ENCODE assay signal across 9 cellular contexts in genomic region chr14:64723691-64724577, GRCh38. TPM values are rescaled to one million over a fixed set of nuclear protein-coding genes. Genes with fewer than 3 reads are reported as not detected.
DNase-seq lines count a peak whose midpoint lies in the region; ATAC-seq and TF ChIP-seq lines count a peak whose summit lies in the region.
"Had no signal": no experiment of that assay in that cellular context is flagged by ENCODE, and none has a peak within 500 bp of the region (broad histone marks: within the 10 kb centered on the region; RNA-seq: fewer than 3 reads in every experiment).

No MANE protein-coding gene starts in this region.

- intact Hi-C loops in adrenal gland (cut with DNase I): no loop called here

- H3K36me3 Mint-ChIP-seq in activated naive CD8-positive, alpha-beta T cell treated with anti-CD3 and anti-CD28 coated beads, Interleukin-2, amount 10 ng/mL, durations not matched to agents 7 days and 5 days: no peaks in the 10 kb centered on the region

- no peak for TF ChIP-seq POLR2A in adrenal gland (IDR thresholded peaks at IDR 0.05)

- no peaks in the 10 kb centered on the region for H3K9me3 Mint-ChIP-seq in activated naive CD8-positive, alpha-beta T cell treated with anti-CD3 and anti-CD28 coated beads, Interleukin-2, amount 10 ng/mL, durations not matched to agents 7 days and 5 days

- H3K4me3 Mint-ChIP-seq in activated naive CD8-positive, alpha-beta T cell treated with anti-CD3 and anti-CD28 coated beads, Interleukin-2, amount 10 ng/mL, durations not matched to agents 7 days and 5 days: peak overlapping the region; percentile 12

- ATAC-seq in activated CD4-positive, CD25-positive, alpha-beta regulatory T cell treated with anti-CD3 and anti-CD28 coated beads, Interleukin-2, amount 50 U/mL, for 24 hours: peak; percentile 28 to 39
- ATAC-seq in activated naive CD8-positive, alpha-beta T cell treated with anti-CD3 and anti-CD28 coated beads, Interleukin-2, amount 10 ng/mL, durations not matched to agents 7 days and 5 days (ENCODE audit: low read depth): no peak
- no peak for ATAC-seq in HG03280 (IDR thresholded peaks at IDR 0.05; ENCODE audit: unreplicated experiment)
- ATAC-seq in GM19463 (IDR thresholded peaks at IDR 0.05; ENCODE audit: unreplicated experiment): no peak
- ATAC-seq: pancreas had no signal

- whole genome bisulfite sequencing in adrenal gland, 4 donors: 72 to 77% (median 75%) methylated on average over 12 to 15 of the region's 15 CpGs

- no peaks in the 10 kb centered on the region for H3K27me3 ChIP-seq in subcutaneous abdominal adipose tissue (ENCODE audit: control insufficient read depth in 5 of 5, insufficient read depth in 4 of 5, low read length in 5 of 5)
- H3K27me3 ChIP-seq in adrenal gland: no peaks in the 10 kb centered on the region
- H3K27me3 ChIP-seq: pancreas had no signal

- H3K4me3 ChIP-seq in subcutaneous abdominal adipose tissue (ENCODE audit: low read depth in 1 of 5, low read length in 5 of 5) (no peak overlapping the region), adrenal gland (no peak overlapping the region)
- H3K4me3 ChIP-seq: pancreas had no signal

- H3K36me3 ChIP-seq in subcutaneous abdominal adipose tissue (ENCODE audit: control insufficient read depth in 5 of 5, insufficient read depth in 5 of 5, low read length in 5 of 5) (peaks cover 0 to 15% (median 14%) of the 10 kb centered on the region in 5 donors), adrenal gland (replicated peaks in 1 of 2) (peaks cover 0 to 3% of the 10 kb centered on the region in 2 donors)

- H3K4me1 ChIP-seq in subcutaneous abdominal adipose tissue (ENCODE audit: control insufficient read depth in 5 of 5, insufficient read depth in 5 of 5, low read length in 5 of 5): peaks cover 6 to 92% (median 66%) of the 10 kb centered on the region in 5 donors
- no peaks in the 10 kb centered on the region for H3K4me1 ChIP-seq in adrenal gland (replicated peaks in 1 of 2)

- POLR2A ChIA-PET in activated naive CD8-positive, alpha-beta T cell treated with anti-CD3 and anti-CD28 coated beads, Interleukin-2, amount 10 ng/mL, durations not matched to agents 7 days and 5 days (lab: Charles Lee): no interaction called here

- no peaks in the 10 kb centered on the region for H3K9me3 ChIP-seq in subcutaneous abdominal adipose tissue (ENCODE audit: control insufficient read depth in 5 of 5, low read length in 5 of 5)
- no peaks in the 10 kb centered on the region for H3K9me3 ChIP-seq in adrenal gland (replicated peaks in 1 of 3)
- H3K9me3 ChIP-seq: pancreas had no signal

- H3K27ac ChIP-seq in subcutaneous abdominal adipose tissue (ENCODE audit: low read depth, low read length): peak overlapping the region; percentile 15
- H3K27ac ChIP-seq in adrenal gland: peak overlapping the region in 1 of 5 donors; percentile 49

- peaks cover 23% of the 10 kb centered on the region for H3K27me3 Mint-ChIP-seq in activated naive CD8-positive, alpha-beta T cell treated with anti-CD3 and anti-CD28 coated beads, Interleukin-2, amount 10 ng/mL, durations not matched to agents 7 days and 5 days

- TF ChIP-seq CTCF in adrenal gland (IDR thresholded peaks at IDR 0.05): no peak

- no peak overlapping the region for H3K9ac ChIP-seq in subcutaneous abdominal adipose tissue (ENCODE audit: low read length in 5 of 5)

- no peak for DNase-seq in activated CD4-positive, CD25-positive, alpha-beta regulatory T cell (lab: John Stamatoyannopoulos, UW)
- no peak for DNase-seq in activated naive CD8-positive, alpha-beta T cell treated with anti-CD3 and anti-CD28 coated beads, Interleukin-2, amount 10 ng/mL, durations not matched to agents 7 days and 5 days
- DNase-seq in islet precursor cell (peak; percentile 80), adrenal gland (no peak)

- H3K27ac Mint-ChIP-seq in activated naive CD8-positive, alpha-beta T cell treated with anti-CD3 and anti-CD28 coated beads, Interleukin-2, amount 10 ng/mL, durations not matched to agents 7 days and 5 days: peak overlapping the region; percentile 54

- peaks cover 25% of the 10 kb centered on the region for H3K4me1 Mint-ChIP-seq in activated naive CD8-positive, alpha-beta T cell treated with anti-CD3 and anti-CD28 coated beads, Interleukin-2, amount 10 ng/mL, durations not matched to agents 7 days and 5 days

RNA-seq across cellular contexts. Expression of gene PLEKHG3, which starts 19.7 kb away (rescaled TPM):
- 1 to 10 TPM; 5.5 to 6.6 TPM for total RNA-seq in activated naive CD8-positive, alpha-beta T cell treated with anti-CD3 and anti-CD28 coated beads, Interleukin-2, amount 10 ng/mL, durations not matched to agents 7 days and 5 days
- 10 to 100 TPM in 2 of 8 donors, 1 to 10 TPM in 6; 2.7 to 11.7 (median 8.9) TPM for total RNA-seq in adrenal gland
- 10 to 100 TPM in 1 of 3 donors, 1 to 10 TPM in 2; 3.0 to 10.1 (median 9.5) TPM for polyA plus RNA-seq in adrenal gland

Comparison
In these comparisons a context has a peak if more than half of its experiments do, and no peak if none do; other contexts are left out.
1. ATAC-seq: peak in activated CD4-positive, CD25-positive, alpha-beta regulatory T cell treated with anti-CD3 and anti-CD28 coated beads, Interleukin-2, amount 50 U/mL, for 24 hours (2 of 2); none in activated naive CD8-positive, alpha-beta T cell treated with anti-CD3 and anti-CD28 coated beads, Interleukin-2, amount 10 ng/mL, durations not matched to agents 7 days and 5 days (single experiment), HG03280 (single experiment) and GM19463 (single experiment).